ENCODE assay signal across 34 cellular contexts in genomic region chr10:48536916-48537890, GRCh38.
DNase-seq lines count a peak whose midpoint lies in the region; ATAC-seq and TF ChIP-seq lines count a peak whose summit lies in the region.
"Had no signal": no experiment of that assay in that cellular context is flagged by ENCODE, and none has a peak within 500 bp of the region (broad histone marks: within the 10 kb centered on the region; RNA-seq: fewer than 3 reads in every experiment).

No MANE protein-coding gene starts in this region.

- ATAC-seq in lower lobe of right lung = peak; percentile 51 to 54
- ATAC-seq: activated T-helper 17 cell treated with anti-CD3 and anti-CD28 coated beads, Interleukin-2, amount 50 U/mL, for 72 hours; foreskin keratinocyte; HepG2; naive thymus-derived CD8-positive, alpha-beta T cell; stimulated activated naive CD8-positive, alpha-beta T cell treated with anti-CD3 and anti-CD28 coated beads, Interleukin-15, amount 100 ng/mL, for 72 hours had no signal

- peaks cover 29% of the 10 kb centered on the region for H3K4me1 ChIP-seq in BLaER1
- H3K4me1 ChIP-seq in H9 (ENCODE audit: insufficient read depth, low read length) = peaks cover 20% of the 10 kb centered on the region
- H3K4me1 ChIP-seq in lower lobe of right lung = no peaks in the 10 kb centered on the region
- H3K4me1 ChIP-seq: foreskin keratinocyte, transverse colon had no signal

- H3K4me3 ChIP-seq in BLaER1 = no peak overlapping the region
- no peak overlapping the region for H3K4me3 ChIP-seq in lower lobe of right lung
- H3K4me3 ChIP-seq: cardiac muscle cell, esophagus muscularis mucosa, heart left ventricle, ovary, transverse colon had no signal

- no peaks in the 10 kb centered on the region for H3K9me3 ChIP-seq in BLaER1
- no peaks in the 10 kb centered on the region for H3K9me3 ChIP-seq in H9 (ENCODE audit: control insufficient read depth, low read depth, low read length)
- H3K9me3 ChIP-seq in lower lobe of right lung = no peaks in the 10 kb centered on the region
- H3K9me3 ChIP-seq: esophagus muscularis mucosa, heart left ventricle, ovary, transverse colon had no signal

- peak overlapping the region; percentile 70; the same call in 1 of the 2 replicates for H2BK15ac ChIP-seq in H9 (ENCODE audit: low read depth, low read length)

- H3K14ac ChIP-seq in H9 (ENCODE audit: insufficient read depth, low read length) = no peak overlapping the region

- no peak overlapping the region for H4K91ac ChIP-seq in H9 (ENCODE audit: insufficient read length, low read depth, low read length)

- TF ChIP-seq CTCF in H9 (conservative IDR thresholded peaks at IDR 0.05) (no peak), lower lobe of right lung (IDR thresholded peaks at IDR 0.05) (no peak)

- H4K20me1 ChIP-seq in BLaER1 = no peaks in the 10 kb centered on the region
- H4K20me1 ChIP-seq in H9 (ENCODE audit: control insufficient read depth, insufficient read depth, insufficient read length) = no peaks in the 10 kb centered on the region

- H3K36me3 Mint-ChIP-seq in H9 (ENCODE audit: insufficient read depth in 1 of 3, low read depth in 3 of 3) = no peaks in the 10 kb centered on the region; a peak in 3 of 7 replicates
- H3K36me3 Mint-ChIP-seq: activated naive CD8-positive, alpha-beta T cell; naive thymus-derived CD8-positive, alpha-beta T cell had no signal

- H3K4me1 Mint-ChIP-seq in H9 = peaks cover 57 to 64% of the 10 kb centered on the region in 2 experiments
- H3K4me1 Mint-ChIP-seq: activated CD4-positive, alpha-beta T cell treated with anti-CD3 and anti-CD28 coated beads, Interleukin-2, amount 10 ng/mL, durations not matched to agents 7 days and 5 days; activated T-helper 17 cell treated with anti-CD3 and anti-CD28 coated beads, Interleukin-2, amount 50 U/mL, for 72 hours; naive thymus-derived CD8-positive, alpha-beta T cell; stimulated activated naive CD8-positive, alpha-beta T cell treated with anti-CD3 and anti-CD28 coated beads, Interleukin-15, amount 100 ng/mL, for 72 hours had no signal

- H3K23ac ChIP-seq in H9 (ENCODE audit: insufficient read length, low read depth, low read length) = no peak overlapping the region

- no peak overlapping the region for H2AFZ ChIP-seq in H9 (ENCODE audit: low read length)

- H3K36me3 ChIP-seq in BLaER1 = no peaks in the 10 kb centered on the region
- no peaks in the 10 kb centered on the region for H3K36me3 ChIP-seq in lower lobe of right lung
- H3K36me3 ChIP-seq: cardiac muscle cell, esophagus muscularis mucosa, heart left ventricle, ovary, transverse colon had no signal

- H3K4ac ChIP-seq in H9 (ENCODE audit: low read depth, low read length) = peak overlapping the region; percentile 65; the same call in 1 of the 2 replicates

- H3K27me3 ChIP-seq in BLaER1 = no peaks in the 10 kb centered on the region
- 0 out of 2 replicates have a peak, but pooled peaks cover 2% of the 10 kb centered on the region for H3K27me3 ChIP-seq in H9 (ENCODE audit: insufficient read depth, low read length)
- no peaks in the 10 kb centered on the region for H3K27me3 ChIP-seq in lower lobe of right lung (ENCODE audit: low read depth)
- H3K27me3 ChIP-seq: cardiac muscle cell, esophagus muscularis mucosa, heart left ventricle, ovary, transverse colon had no signal

- H2BK20ac ChIP-seq in H9 (ENCODE audit: low read depth, low read length, poor library complexity, severe bottlenecking) = no peak overlapping the region

- no peaks in the 10 kb centered on the region for H3K23me2 ChIP-seq in H9 (ENCODE audit: insufficient read length, low read depth, low read length, poor library complexity, severe bottlenecking)

- H3K4me2 ChIP-seq in BLaER1 (peak overlapping the region; percentile 49), H9 (ENCODE audit: insufficient read depth, insufficient read length, low read length) (peak overlapping the region; percentile 8)

- peak overlapping the region; percentile 77 to 95 (median 84) for H3K27ac Mint-ChIP-seq in H9
- H3K27ac Mint-ChIP-seq: activated CD4-positive, alpha-beta T cell treated with anti-CD3 and anti-CD28 coated beads, Interleukin-2, amount 10 ng/mL, durations not matched to agents 7 days and 5 days; activated naive CD8-positive, alpha-beta T cell; activated T-helper 17 cell treated with anti-CD3 and anti-CD28 coated beads, Interleukin-2, amount 50 U/mL, for 72 hours; stimulated activated naive CD8-positive, alpha-beta T cell treated with anti-CD3 and anti-CD28 coated beads, Interleukin-15, amount 100 ng/mL, for 72 hours had no signal

- peak overlapping the region in 1 of 2 experiments; percentile 60; a peak in 2 of 5 replicates for H3K4me3 Mint-ChIP-seq in H9
- H3K4me3 Mint-ChIP-seq: activated CD4-positive, alpha-beta T cell treated with anti-CD3 and anti-CD28 coated beads, Interleukin-2, amount 10 ng/mL, durations not matched to agents 7 days and 5 days; activated naive CD8-positive, alpha-beta T cell; activated T-helper 17 cell treated with anti-CD3 and anti-CD28 coated beads, Interleukin-2, amount 50 U/mL, for 72 hours; naive thymus-derived CD8-positive, alpha-beta T cell; stimulated activated naive CD8-positive, alpha-beta T cell treated with anti-CD3 and anti-CD28 coated beads, Interleukin-15, amount 100 ng/mL, for 72 hours had no signal

- H3K79me2 ChIP-seq in H9 (ENCODE audit: insufficient read depth, low read length) = no peaks in the 10 kb centered on the region

- intact Hi-C loops in lower lobe of right lung (cut with DNase I) = no loop called here

- no peaks in the 10 kb centered on the region; a peak in 1 of 5 replicates for H3K9me3 Mint-ChIP-seq in H9
- H3K9me3 Mint-ChIP-seq: activated CD4-positive, alpha-beta T cell treated with anti-CD3 and anti-CD28 coated beads, Interleukin-2, amount 10 ng/mL, durations not matched to agents 7 days and 5 days; activated T-helper 17 cell treated with anti-CD3 and anti-CD28 coated beads, Interleukin-2, amount 50 U/mL, for 72 hours; naive thymus-derived CD8-positive, alpha-beta T cell; stimulated activated naive CD8-positive, alpha-beta T cell treated with anti-CD3 and anti-CD28 coated beads, Interleukin-15, amount 100 ng/mL, for 72 hours had no signal

- H3K9ac ChIP-seq in BLaER1 (no peak overlapping the region), H9 (ENCODE audit: extremely low read depth, insufficient read length, low read length) (no peak overlapping the region)

- no peaks in the 10 kb centered on the region for H3K79me1 ChIP-seq in H9 (ENCODE audit: insufficient read depth, low read depth, low read length, poor library complexity, severe bottlenecking)

- H3K18ac ChIP-seq in H9 (ENCODE audit: insufficient read length, low read depth, low read length) = no peak overlapping the region

- peaks cover 2% of the 10 kb centered on the region for H3K27me3 Mint-ChIP-seq in H9 (ENCODE audit: low read depth)
- H3K27me3 Mint-ChIP-seq: activated CD4-positive, alpha-beta T cell treated with anti-CD3 and anti-CD28 coated beads, Interleukin-2, amount 10 ng/mL, durations not matched to agents 7 days and 5 days; activated T-helper 17 cell treated with anti-CD3 and anti-CD28 coated beads, Interleukin-2, amount 50 U/mL, for 72 hours had no signal

- H3K56ac ChIP-seq in H9 (ENCODE audit: insufficient read length, low read depth, low read length) = no peak overlapping the region

- no CpG with 5 or more reads among the region's 13 CpGs for WGBS in H9 (ENCODE audit: extremely low coverage, insufficient read length, low lambda C conversion rate)

- H2BK5ac ChIP-seq in H9 (ENCODE audit: insufficient read length, low read length) = no peak overlapping the region

- H3K27ac ChIP-seq in BLaER1 = no peak overlapping the region
- H3K27ac ChIP-seq in H9 (ENCODE audit: insufficient read length, low read depth, low read length) = peak overlapping the region; percentile 41
- H3K27ac ChIP-seq in lower lobe of right lung = no peak overlapping the region
- H3K27ac ChIP-seq: cardiac muscle cell, esophagus muscularis mucosa, foreskin keratinocyte, heart left ventricle, ovary, transverse colon, VCaP had no signal

- H3T11ph ChIP-seq in H9 (ENCODE audit: low read length) = no peak overlapping the region

- H4K8ac ChIP-seq in H9 (replicated peaks; ENCODE audit: insufficient read length, low read depth, low read length) = no peak overlapping the region

- H4K5ac ChIP-seq in H9 (ENCODE audit: insufficient read length, low read depth, low read length) = no peak overlapping the region

- H2AK5ac ChIP-seq in H9 (ENCODE audit: insufficient read length, low read length) = no peak overlapping the region

- no peak overlapping the region for H2BK120ac ChIP-seq in H9 (ENCODE audit: low read depth, low read length, poor library complexity, severe bottlenecking)

- no peak overlapping the region for H2BK12ac ChIP-seq in H9 (ENCODE audit: insufficient read length, low read depth, low read length)

- peak; percentile 63 for DNase-seq in H9
- peak; percentile 39 for DNase-seq in ecto neural progenitor cell (ENCODE audit: low spot score)
- DNase-seq in lower lobe of right lung = no peak
- DNase-seq in GM03348 (ENCODE audit: low spot score) = no peak
- DNase-seq in NCI-H526 (lab: John Stamatoyannopoulos, UW) = no peak
- DNase-seq in NCI-H2196 (lab: John Stamatoyannopoulos, UW; ENCODE audit: unreplicated experiment) = no peak
- no peak for DNase-seq in GM19240 (ENCODE audit: insufficient read length, low spot score)
- DNase-seq: ACHN; activated CD4-positive, alpha-beta T cell treated with anti-CD3 and anti-CD28 coated beads, Interleukin-2, amount 10 ng/mL, durations not matched to agents 7 days and 5 days; aorta; foreskin keratinocyte; heart left ventricle; Kasumi-1; midbrain; naive thymus-derived CD8-positive, alpha-beta T cell; NCI-H146; NCI-H2171 treated with DMSO at 0.1 percent for 48 hours; NCI-H524 treated with DMSO at 0.1 percent for 48 hours; ovary; retina; SHP77; small intestine; stimulated activated CD4-positive, alpha-beta T cell treated with anti-CD3 and anti-CD28 coated beads, Interleukin-1b, Interleukin-23, amount 100 ng/mL, for 48 hours; stimulated activated CD8-positive, alpha-beta memory T cell treated with anti-CD3 and anti-CD28 coated beads, Interleukin-4, amount 100 ng/mL, for 48 hours; stimulated activated naive CD8-positive, alpha-beta T cell treated with anti-CD3 and anti-CD28 coated beads, Interleukin-15, amount 100 ng/mL, for 72 hours; T-helper 9 cell; transverse colon had no signal

Comparison
In these comparisons a context has a peak if more than half of its experiments do, and no peak if none do; other contexts are left out.
1. DNase-seq: peak in H9 (single experiment) and ecto neural progenitor cell (single experiment); none in lower lobe of right lung (single experiment), GM03348 (single experiment), NCI-H526 (0 of 2), NCI-H2196 (single experiment) and GM19240 (single experiment).